In the genomic region with DNA sequence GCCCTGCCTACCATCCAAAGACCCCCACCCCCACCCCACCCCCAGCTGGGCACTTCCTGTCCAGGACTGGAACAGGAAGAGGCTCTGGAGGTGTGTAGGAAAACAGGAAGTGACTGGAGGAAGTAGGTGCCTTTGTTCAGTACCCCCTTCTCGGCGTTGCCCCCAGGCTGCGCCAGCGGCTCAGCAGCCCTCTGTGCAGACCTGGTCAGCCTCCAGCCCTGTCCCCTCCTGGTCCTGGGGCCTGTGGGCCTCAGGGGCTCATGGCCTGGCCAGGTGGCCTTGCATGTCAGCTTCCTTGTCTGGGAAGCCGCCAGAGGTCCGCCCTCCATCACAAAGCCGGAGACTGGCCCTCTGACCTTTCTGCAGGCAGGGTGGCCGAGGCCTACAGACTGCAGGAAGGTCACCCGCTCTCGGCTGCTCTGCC, we compare ENCODE assay signal across 1 cellular context.
TF ChIP-seq lines count a peak whose summit lies in the region.

No MANE protein-coding gene starts in this region.

TF ChIP-seq in K562, 482 proteins besides CTCF, POLR2A, EP300 and RAD21:
- TF ChIP-seq SPI1 (IDR thresholded peaks at IDR 0.05; ENCODE audit: borderline replicate concordance, low read depth, low read length) (peak; percentile 80), L3MBTL2 (IDR thresholded peaks at IDR 0.05) (no peak), OTX1 (CRISPR knock-in tag; IDR thresholded peaks at IDR 0.05) (no peak), BRF1 (IDR thresholded peaks at IDR 0.05; ENCODE audit: borderline replicate concordance, extremely low read depth, insufficient read length) (no peak), PHB (CRISPR knock-in tag; IDR thresholded peaks at IDR 0.05) (no peak)
- TF ChIP-seq, protein P1, sequence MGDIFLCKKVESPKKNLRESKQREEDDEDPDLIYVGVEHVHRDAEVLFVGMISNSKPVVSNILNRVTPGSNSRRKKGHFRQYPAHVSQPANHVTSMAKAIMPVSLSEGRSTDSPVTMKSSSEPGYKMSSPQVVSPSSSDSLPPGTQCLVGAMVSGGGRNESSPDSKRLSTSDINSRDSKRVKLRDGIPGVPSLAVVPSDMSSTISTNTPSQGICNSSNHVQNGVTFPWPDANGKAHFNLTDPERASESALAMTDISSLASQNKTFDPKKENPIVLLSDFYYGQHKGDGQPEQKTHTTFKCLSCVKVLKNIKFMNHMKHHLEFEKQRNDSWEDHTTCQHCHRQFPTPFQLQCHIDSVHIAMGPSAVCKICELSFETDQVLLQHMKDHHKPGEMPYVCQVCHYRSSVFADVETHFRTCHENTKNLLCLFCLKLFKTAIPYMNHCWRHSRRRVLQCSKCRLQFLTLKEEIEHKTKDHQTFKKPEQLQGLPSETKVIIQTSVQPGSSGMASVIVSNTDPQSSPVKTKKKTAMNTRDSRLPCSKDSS (IDR thresholded peaks at IDR 0.05; ENCODE audit: low read depth, partially characterized antibody): no peak
